ENCODE assay signal across 22 cellular contexts in genomic region chr18:3192286-3192685, GRCh38. TPM values are rescaled to one million over a fixed set of nuclear protein-coding genes. Genes with fewer than 3 reads are reported as not detected.
"Had no signal": no experiment of that assay in that cellular context is flagged by ENCODE, and none has a peak within 500 bp of the region (broad histone marks: within the 10 kb centered on the region; RNA-seq: fewer than 3 reads in every experiment).

No MANE protein-coding gene starts in this region.

- H3K4me3 ChIP-seq: ascending aorta, body of pancreas, K562, SJSA1 had no signal

- H3K27ac ChIP-seq: ascending aorta, body of pancreas, SJSA1, VCaP had no signal

- H3K27me3 ChIP-seq: ascending aorta, body of pancreas had no signal

- DNase-seq: activated CD4-positive, CD25-positive, alpha-beta regulatory T cell; activated CD8-positive, alpha-beta memory T cell treated with anti-CD3 and anti-CD28 coated beads, Interleukin-2, amount 50 U/mL, for 4 hours; activated CD8-positive, alpha-beta T cell treated with anti-CD3 and anti-CD28 coated beads for 36 hours; activated T-cell treated with anti-CD3 and anti-CD28 coated beads, Interleukin-2, amount 50 U/mL, for 72 hours; body of pancreas; Kasumi-1; NCI-H1105 treated with DMSO at 0.1 percent for 48 hours; NCI-H146; NCI-H187 treated with DMSO at 0.1 percent for 48 hours; NCI-H2081 treated with DMSO at 0.1 percent for 48 hours; NCI-H446; NCI-H524 treated with DMSO at 0.1 percent for 48 hours; SHP77; T-cell; T-helper 2 cell; T1000 had no signal

- H3K4me3 Mint-ChIP-seq: activated CD8-positive, alpha-beta T cell treated with anti-CD3 and anti-CD28 coated beads for 36 hours; activated naive CD4-positive, alpha-beta T cell treated with anti-CD3 and anti-CD28 coated beads, Interleukin-2, amount 50 U/mL, for 24 hours; activated T-cell treated with anti-CD3 and anti-CD28 coated beads, Interleukin-2, amount 50 U/mL, for 72 hours; central memory CD8-positive, alpha-beta T cell; T-cell had no signal

- H3K27me3 Mint-ChIP-seq: activated CD8-positive, alpha-beta T cell treated with anti-CD3 and anti-CD28 coated beads for 36 hours; activated naive CD4-positive, alpha-beta T cell treated with anti-CD3 and anti-CD28 coated beads, Interleukin-2, amount 50 U/mL, for 24 hours; T-cell had no signal

- H3K4me1 Mint-ChIP-seq: activated naive CD4-positive, alpha-beta T cell treated with anti-CD3 and anti-CD28 coated beads, Interleukin-2, amount 50 U/mL, for 24 hours; central memory CD8-positive, alpha-beta T cell; T-cell had no signal

- H3K4me1 ChIP-seq: ascending aorta, body of pancreas, SJSA1 had no signal

- H3K9me3 Mint-ChIP-seq: activated CD8-positive, alpha-beta T cell treated with anti-CD3 and anti-CD28 coated beads for 36 hours; activated naive CD4-positive, alpha-beta T cell treated with anti-CD3 and anti-CD28 coated beads, Interleukin-2, amount 50 U/mL, for 24 hours; activated T-cell treated with anti-CD3 and anti-CD28 coated beads, Interleukin-2, amount 50 U/mL, for 72 hours; central memory CD8-positive, alpha-beta T cell; T-cell had no signal

- H3K36me3 ChIP-seq: SJSA1 had no signal

- ATAC-seq: activated CD8-positive, alpha-beta T cell treated with anti-CD3 and anti-CD28 coated beads for 36 hours; activated T-cell treated with anti-CD3 and anti-CD28 coated beads, Interleukin-2, amount 50 U/mL, for 72 hours; body of pancreas; K562; T-cell had no signal

- H3K9me3 ChIP-seq: ascending aorta, body of pancreas, SJSA1 had no signal

- H3K27ac Mint-ChIP-seq: activated CD8-positive, alpha-beta T cell treated with anti-CD3 and anti-CD28 coated beads for 36 hours; activated naive CD4-positive, alpha-beta T cell treated with anti-CD3 and anti-CD28 coated beads, Interleukin-2, amount 50 U/mL, for 24 hours; activated T-cell treated with anti-CD3 and anti-CD28 coated beads, Interleukin-2, amount 50 U/mL, for 72 hours; T-cell had no signal

RNA-seq across cellular contexts. Expression of gene MYOM1, which starts 27.5 kb away (rescaled TPM):
- total RNA-seq: SJSA1 had no signal
